28 cellular contexts compared by ENCODE assay signal in genomic region chr4:23967281-23967680, GRCh38.
"Had no signal": no experiment of that assay in that cellular context is flagged by ENCODE, and none has a peak within 500 bp of the region (broad histone marks: within the 10 kb centered on the region; RNA-seq: fewer than 3 reads in every experiment).

No MANE protein-coding gene starts in this region.

- H3K27ac ChIP-seq: stomach, suprapubic skin, testis, thoracic aorta, thyroid gland, tibial artery, tibial nerve, transverse colon, upper lobe of left lung, upper lobe of right lung, uterus, vagina had no signal

- H3K36me3 ChIP-seq: stomach, suprapubic skin, thoracic aorta, thyroid gland, tibial artery, tibial nerve, transverse colon, upper lobe of left lung, upper lobe of right lung, uterus, vagina had no signal

- H3K4me1 ChIP-seq: suprapubic skin, testis, thyroid gland, tibial artery, tibial nerve, transverse colon, upper lobe of left lung, upper lobe of right lung, uterus, vagina had no signal

- H3K27me3 ChIP-seq: stomach, suprapubic skin, testis, thyroid gland, tibial artery, tibial nerve, transverse colon, upper lobe of left lung, upper lobe of right lung, uterus, vagina had no signal

- H3K4me3 Mint-ChIP-seq: stimulated activated effector memory CD8-positive, alpha-beta T cell treated with anti-CD3 and anti-CD28 coated beads, Interleukin-12 subunit alpha, Interleukin-12 subunit beta, amount 100 ng/mL, for 72 hours; stimulated activated memory B cell treated with anti-CD40 and anti-IgM and Interleukin-4, amounts not matched to agents 10 μg/mL and 1 μg/mL and 100 μg/mL, for 72 hours; stimulated activated naive B cell treated with anti-CD40 and anti-IgM and Interleukin-4, amounts not matched to agents 10 μg/mL and 1 μg/mL and 100 μg/mL, for 72 hours; stimulated activated naive CD8-positive, alpha-beta T cell treated with anti-CD3 and anti-CD28 coated beads, Interleukin-15, amount 100 ng/mL, for 72 hours; stimulated activated naive CD8-positive, alpha-beta T cell treated with anti-CD3 and anti-CD28 coated beads, Interleukin-15, Interleukin-2, amounts not matched to agents 100 ng/mL and 50 ng/mL, for 24 hours; type B pancreatic cell had no signal

- H3K36me3 Mint-ChIP-seq: stimulated activated effector memory CD8-positive, alpha-beta T cell treated with anti-CD3 and anti-CD28 coated beads, Interleukin-12 subunit alpha, Interleukin-12 subunit beta, amount 100 ng/mL, for 72 hours; stimulated activated memory B cell treated with anti-CD40 and anti-IgM and Interleukin-4, amounts not matched to agents 10 μg/mL and 1 μg/mL and 100 μg/mL, for 72 hours; stimulated activated naive B cell treated with anti-CD40 and anti-IgM and Interleukin-4, amounts not matched to agents 10 μg/mL and 1 μg/mL and 100 μg/mL, for 72 hours; type B pancreatic cell had no signal

- H3K9me3 Mint-ChIP-seq: type B pancreatic cell had no signal

- H3K27me3 Mint-ChIP-seq: stimulated activated memory B cell treated with anti-CD40 and anti-IgM and Interleukin-4, amounts not matched to agents 10 μg/mL and 1 μg/mL and 100 μg/mL, for 72 hours; stimulated activated naive B cell treated with anti-CD40 and anti-IgM and Interleukin-4, amounts not matched to agents 10 μg/mL and 1 μg/mL and 100 μg/mL, for 72 hours; stimulated activated naive CD8-positive, alpha-beta T cell treated with anti-CD3 and anti-CD28 coated beads, Interleukin-15, amount 100 ng/mL, for 72 hours; stimulated activated naive CD8-positive, alpha-beta T cell treated with anti-CD3 and anti-CD28 coated beads, Interleukin-15, Interleukin-2, amounts not matched to agents 100 ng/mL and 50 ng/mL, for 24 hours; type B pancreatic cell had no signal

- H3K27ac Mint-ChIP-seq: stimulated activated effector memory CD8-positive, alpha-beta T cell treated with anti-CD3 and anti-CD28 coated beads, Interleukin-12 subunit alpha, Interleukin-12 subunit beta, amount 100 ng/mL, for 72 hours; stimulated activated memory B cell treated with anti-CD40 and anti-IgM and Interleukin-4, amounts not matched to agents 10 μg/mL and 1 μg/mL and 100 μg/mL, for 72 hours; stimulated activated naive B cell treated with anti-CD40 and anti-IgM and Interleukin-4, amounts not matched to agents 10 μg/mL and 1 μg/mL and 100 μg/mL, for 72 hours; stimulated activated naive CD8-positive, alpha-beta T cell treated with anti-CD3 and anti-CD28 coated beads, Interleukin-15, amount 100 ng/mL, for 72 hours; stimulated activated naive CD8-positive, alpha-beta T cell treated with anti-CD3 and anti-CD28 coated beads, Interleukin-15, Interleukin-2, amounts not matched to agents 100 ng/mL and 50 ng/mL, for 24 hours; type B pancreatic cell had no signal

- DNase-seq: stimulated activated CD4-positive, alpha-beta T cell treated with anti-CD3 and anti-CD28 coated beads, Interleukin-2, amount 100 ng/mL, for 48 hours; stimulated activated CD4-positive, alpha-beta T cell treated with anti-CD3 and anti-CD28 coated beads, Interleukin-4, amount 100 ng/mL, for 1 hour; stimulated activated CD4-positive, alpha-beta T cell treated with anti-CD3 and anti-CD28 coated beads, Interleukin-4, amount 100 ng/mL, for 24 hours; stimulated activated CD4-positive, alpha-beta T cell treated with anti-CD3 and anti-CD28 coated beads, Interleukin-4, amount 100 ng/mL, for 4 hours; stimulated activated CD8-positive, alpha-beta memory T cell treated with anti-CD3 and anti-CD28 coated beads, Interleukin-4, amount 100 ng/mL, for 48 hours; stimulated activated naive B cell treated with anti-CD40 and anti-IgM and Interleukin-4, amounts not matched to agents 10 μg/mL and 1 μg/mL and 100 μg/mL, for 72 hours; stimulated activated naive CD4-positive, alpha-beta T cell; stimulated activated naive CD4-positive, alpha-beta T cell treated with Interleukin-2 at 50 U/mL for 16 hours; stimulated activated naive CD8-positive, alpha-beta T cell treated with anti-CD3 and anti-CD28 coated beads, Interleukin-15, amount 100 ng/mL, for 72 hours; stimulated activated naive CD8-positive, alpha-beta T cell treated with anti-CD3 and anti-CD28 coated beads, Interleukin-15, Interleukin-2, amounts not matched to agents 100 U/mL and 50 U/mL, for 24 hours; stomach; substantia nigra; tibial artery; transverse colon; trophoblast cell; upper lobe of left lung; upper lobe of right lung; uterus had no signal

- H3K4me1 Mint-ChIP-seq: stimulated activated effector memory CD8-positive, alpha-beta T cell treated with anti-CD3 and anti-CD28 coated beads, Interleukin-12 subunit alpha, Interleukin-12 subunit beta, amount 100 ng/mL, for 72 hours; stimulated activated memory B cell treated with anti-CD40 and anti-IgM and Interleukin-4, amounts not matched to agents 10 μg/mL and 1 μg/mL and 100 μg/mL, for 72 hours; stimulated activated naive B cell treated with anti-CD40 and anti-IgM and Interleukin-4, amounts not matched to agents 10 μg/mL and 1 μg/mL and 100 μg/mL, for 72 hours; stimulated activated naive CD8-positive, alpha-beta T cell treated with anti-CD3 and anti-CD28 coated beads, Interleukin-15, amount 100 ng/mL, for 72 hours had no signal

- H3K4me3 ChIP-seq: stomach, suprapubic skin, testis, thoracic aorta, thyroid gland, tibial artery, tibial nerve, transverse colon, upper lobe of left lung, upper lobe of right lung, uterus, vagina had no signal

- ATAC-seq: stimulated activated effector memory CD8-positive, alpha-beta T cell treated with anti-CD3 and anti-CD28 coated beads, Interleukin-12 subunit alpha, Interleukin-12 subunit beta, amount 100 ng/mL, for 72 hours; stimulated activated memory B cell treated with anti-CD40 and anti-IgM and Interleukin-4, amounts not matched to agents 10 μg/mL and 1 μg/mL and 100 μg/mL, for 72 hours; stimulated activated naive B cell treated with anti-CD40 and anti-IgM and Interleukin-4, amounts not matched to agents 10 μg/mL and 1 μg/mL and 100 μg/mL, for 72 hours; stimulated activated naive CD8-positive, alpha-beta T cell treated with anti-CD3 and anti-CD28 coated beads, Interleukin-15, amount 100 ng/mL, for 72 hours; stimulated activated naive CD8-positive, alpha-beta T cell treated with anti-CD3 and anti-CD28 coated beads, Interleukin-15, Interleukin-2, amounts not matched to agents 100 U/mL and 50 U/mL, for 24 hours had no signal
